Comparison of ENCODE assay signal across 12 cellular contexts in genomic region chr1:5738911-5739462, GRCh38.
DNase-seq lines count a peak whose midpoint lies in the region; ATAC-seq and TF ChIP-seq lines count a peak whose summit lies in the region.
"Had no signal": no experiment of that assay in that cellular context is flagged by ENCODE, and none has a peak within 500 bp of the region (broad histone marks: within the 10 kb centered on the region; RNA-seq: fewer than 3 reads in every experiment).

No MANE protein-coding gene starts in this region.

- intact Hi-C loops in cardiac septum (cut with DNase I) (no loop called here), left ventricle myocardium inferior (cut with micrococcal nuclease) (no loop called here), left lung (cut with DNase I) (no loop called here), sigmoid colon (cut with DNase I) (no loop called here)

- peak; percentile 61 for DNase-seq in cardiac septum (ENCODE audit: low spot score)
- no peak for DNase-seq in left ventricle myocardium inferior
- DNase-seq in left lung = peak; percentile 9 to 43
- DNase-seq in sigmoid colon = peak; percentile 56
- DNase-seq: Caco-2, H7, IMR-90 had no signal

- WGBS in sigmoid colon, 2 donors = 79 to 83% methylated on average over 8 of the region's 8 CpGs

- no peak for ATAC-seq in left lung
- no peak for ATAC-seq in GM19328 (IDR thresholded peaks at IDR 0.05; ENCODE audit: unreplicated experiment)
- no peak for ATAC-seq in HG03565 (IDR thresholded peaks at IDR 0.05; ENCODE audit: unreplicated experiment)
- ATAC-seq in GM19455 (IDR thresholded peaks at IDR 0.05; ENCODE audit: unreplicated experiment) = no peak
- ATAC-seq: GM12878, GM23338 had no signal

- H3K36me3 ChIP-seq in left ventricle myocardium inferior (no peaks in the 10 kb centered on the region), left lung (no peaks in the 10 kb centered on the region), sigmoid colon (no peaks in the 10 kb centered on the region)

- TF ChIP-seq CTCF in left ventricle myocardium inferior (IDR thresholded peaks at IDR 0.05; ENCODE audit: borderline replicate concordance) (no peak), left lung (IDR thresholded peaks at IDR 0.05) (no peak), sigmoid colon (IDR thresholded peaks at IDR 0.05) (no peak)

- H3K27me3 ChIP-seq in left ventricle myocardium inferior (ENCODE audit: low read depth) (peaks cover 68% of the 10 kb centered on the region), left lung (peaks cover 0 to 41% of the 10 kb centered on the region in 2 donors), sigmoid colon (peaks cover 0 to 11% (median 9%) of the 10 kb centered on the region in 3 donors)

- no peak for TF ChIP-seq POLR2A in sigmoid colon (IDR thresholded peaks at IDR 0.05)

- H3K9me3 ChIP-seq in left ventricle myocardium inferior (replicated peaks) (no peaks in the 10 kb centered on the region), left lung (no peaks in the 10 kb centered on the region), sigmoid colon (no peaks in the 10 kb centered on the region)
- H3K9me3 ChIP-seq: Caco-2 had no signal

- H3K4me1 ChIP-seq in left ventricle myocardium inferior (no peaks in the 10 kb centered on the region), left lung (no peaks in the 10 kb centered on the region), sigmoid colon (no peaks in the 10 kb centered on the region)

- H3K27ac ChIP-seq in left ventricle myocardium inferior (replicated peaks) = no peak overlapping the region
- H3K27ac ChIP-seq in left lung = no peak overlapping the region
- no peak overlapping the region for H3K27ac ChIP-seq in sigmoid colon

- no peak overlapping the region for H3K4me3 ChIP-seq in left ventricle myocardium inferior
- H3K4me3 ChIP-seq in left lung = no peak overlapping the region
- H3K4me3 ChIP-seq in sigmoid colon = no peak overlapping the region
- H3K4me3 ChIP-seq: GM12878, GM23338 had no signal

- TF ChIP-seq EP300 in sigmoid colon (IDR thresholded peaks at IDR 0.05) = no peak
